8 cellular contexts compared by ENCODE assay signal in the genomic region with DNA sequence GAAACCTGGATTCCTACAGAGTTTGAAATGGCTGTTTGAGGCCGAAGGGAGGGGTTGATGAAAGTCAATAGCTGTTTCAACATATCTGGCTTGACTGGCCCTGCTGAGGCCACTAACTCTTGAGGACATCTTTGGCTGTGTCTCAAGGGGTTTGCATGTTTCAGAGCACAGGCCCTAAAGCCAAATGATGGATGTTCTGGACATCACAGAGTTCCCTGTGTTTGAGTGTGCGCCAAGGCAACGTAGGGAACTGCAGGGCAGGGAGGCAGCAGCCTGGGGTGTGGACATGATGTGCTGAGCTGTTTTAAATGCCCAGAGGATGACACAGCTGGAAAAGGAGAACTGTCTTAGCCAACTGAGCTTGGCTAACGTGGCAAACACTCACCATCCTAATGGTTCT.
DNase-seq lines count a peak whose midpoint lies in the region; ATAC-seq and TF ChIP-seq lines count a peak whose summit lies in the region.

No MANE protein-coding gene starts in this region.

- no peak overlapping the region for H2AFZ ChIP-seq in smooth muscle cell (ENCODE audit: low read depth)

- peaks cover 35% of the 10 kb centered on the region for H3K79me2 ChIP-seq in smooth muscle cell (ENCODE audit: low read depth)

- H3K4me1 ChIP-seq in spleen (peaks cover 3 to 72% (median 44%) of the 10 kb centered on the region in 6 donors), smooth muscle cell (ENCODE audit: low read depth) (no peaks in the 10 kb centered on the region)

- 54 to 80% (median 72%) methylated on average over 4 of the region's 4 CpGs for WGBS in spleen, 5 donors
- WGBS in smooth muscle cell (ENCODE audit: low lambda C conversion rate), result 92% methylated on average over 4 of the region's 4 CpGs

- no peak overlapping the region for H3K4me2 ChIP-seq in smooth muscle cell

- H3F3A ChIP-seq in smooth muscle cell (ENCODE audit: low read depth), result no peaks in the 10 kb centered on the region

- no peak overlapping the region for H3K9ac ChIP-seq in smooth muscle cell (ENCODE audit: low read depth)

- ATAC-seq in activated T-helper 17 cell treated with anti-CD3 and anti-CD28 coated beads, Interleukin-2, amount 50 U/mL, for 72 hours (replicated peaks), result no peak
- ATAC-seq in left ventricle myocardium superior, result peak; percentile 72
- no peak for ATAC-seq in HG02870 (IDR thresholded peaks at IDR 0.05; ENCODE audit: unreplicated experiment)
- ATAC-seq in GM21723 (IDR thresholded peaks at IDR 0.05; ENCODE audit: unreplicated experiment), result no peak

- H3K4me3 Mint-ChIP-seq in activated T-helper 17 cell treated with anti-CD3 and anti-CD28 coated beads, Interleukin-2, amount 50 U/mL, for 72 hours, result peak overlapping the region; percentile 50

- no peaks in the 10 kb centered on the region for H3K9me3 ChIP-seq in spleen
- no peaks in the 10 kb centered on the region for H3K9me3 ChIP-seq in smooth muscle cell (replicated peaks; ENCODE audit: low read depth)

- H3K36me3 ChIP-seq in spleen, result peaks cover 0 to 57% (median 23%) of the 10 kb centered on the region in 6 donors
- H3K36me3 ChIP-seq in smooth muscle cell (ENCODE audit: low read depth), result no peaks in the 10 kb centered on the region

- DNase-seq in GM04503 (ENCODE audit: low read depth) (peak; percentile 99), left ventricle myocardium superior (peak; percentile 59), spleen (no peak), smooth muscle cell (lab: John Stamatoyannopoulos, UW; ENCODE audit: unreplicated experiment) (no peak), 8988T (no peak)

- H3K9me3 Mint-ChIP-seq in activated T-helper 17 cell treated with anti-CD3 and anti-CD28 coated beads, Interleukin-2, amount 50 U/mL, for 72 hours, result no peaks in the 10 kb centered on the region

- peak overlapping the region in 7 of 8 donors; percentile 1 to 78 (median 68) for H3K27ac ChIP-seq in spleen
- H3K27ac ChIP-seq in smooth muscle cell (ENCODE audit: low read depth), result no peak overlapping the region

- peak overlapping the region; percentile 93 for H3K27ac Mint-ChIP-seq in activated T-helper 17 cell treated with anti-CD3 and anti-CD28 coated beads, Interleukin-2, amount 50 U/mL, for 72 hours

- H4K20me1 ChIP-seq in smooth muscle cell (ENCODE audit: low read depth), result peaks cover 40% of the 10 kb centered on the region

- H3K27me3 Mint-ChIP-seq in activated T-helper 17 cell treated with anti-CD3 and anti-CD28 coated beads, Interleukin-2, amount 50 U/mL, for 72 hours, result no peaks in the 10 kb centered on the region

- no peaks in the 10 kb centered on the region for H3K27me3 ChIP-seq in spleen (replicated peaks in 1 of 7)
- no peaks in the 10 kb centered on the region for H3K27me3 ChIP-seq in smooth muscle cell (ENCODE audit: low read depth)

- TF ChIP-seq CTCF in spleen (IDR thresholded peaks at IDR 0.05 in 8 of 11, conservative IDR thresholded peaks at IDR 0.05 in 3 of 11) (peak in 2 of 11 experiments; percentile 17 to 19), smooth muscle cell (IDR thresholded peaks at IDR 0.05; ENCODE audit: borderline replicate concordance, insufficient read depth, poor library complexity, severe bottlenecking) (no peak)

- peaks cover 62% of the 10 kb centered on the region for H3K4me1 Mint-ChIP-seq in activated T-helper 17 cell treated with anti-CD3 and anti-CD28 coated beads, Interleukin-2, amount 50 U/mL, for 72 hours

- intact Hi-C loops in left ventricle myocardium superior (cut with micrococcal nuclease), result no loop called here
- intact Hi-C loops in spleen (cut with DNase I; ENCODE audit: low total_unique reads), result no loop called here

- H3K4me3 ChIP-seq in spleen (peak overlapping the region in 1 of 8 donors; percentile 15), smooth muscle cell (no peak overlapping the region)

- no peak for TF ChIP-seq POLR2A in spleen (IDR thresholded peaks at IDR 0.05)

- peaks cover 69% of the 10 kb centered on the region for H3K36me3 Mint-ChIP-seq in activated T-helper 17 cell treated with anti-CD3 and anti-CD28 coated beads, Interleukin-2, amount 50 U/mL, for 72 hours (ENCODE audit: low read depth)

Comparison
In these comparisons a context has a peak if more than half of its experiments do, and no peak if none do; other contexts are left out.
1. DNase-seq: peak in GM04503 (single experiment) and left ventricle myocardium superior (single experiment); none in spleen (single experiment), smooth muscle cell (single experiment) and 8988T (single experiment).